In the genomic region with DNA sequence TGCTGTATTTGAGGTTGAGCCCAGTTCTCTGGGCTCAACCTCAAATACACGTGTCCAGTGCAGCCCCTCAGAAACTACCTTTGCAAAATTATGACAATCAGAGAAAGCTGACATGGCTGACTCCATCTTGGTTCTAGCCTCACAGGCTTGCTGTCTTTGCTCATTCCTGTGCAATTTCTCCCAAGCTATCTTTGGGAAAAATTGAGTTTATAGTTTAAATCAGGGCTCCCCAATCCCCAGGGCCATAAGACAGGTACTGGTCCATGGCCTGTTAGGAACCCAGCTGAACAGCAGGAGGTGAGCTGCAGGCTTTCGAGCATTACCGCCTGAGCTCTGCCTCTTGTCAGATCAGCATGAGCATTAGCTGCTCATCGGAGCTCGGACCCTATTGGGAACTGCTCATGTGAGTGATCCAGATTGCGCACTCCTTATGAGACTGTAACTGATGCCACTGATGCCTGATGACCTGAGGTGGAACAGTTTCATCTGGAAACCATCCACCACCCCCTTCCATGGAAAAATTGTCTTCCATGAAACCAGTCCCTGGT, we compare ENCODE assay signal across 1 cellular context.
TF ChIP-seq lines count a peak whose summit lies in the region.
"Not testable (repeated sequence)": the region's sequence is repeated elsewhere in the genome, so short reads cannot be mapped to it uniquely, and the experiment has no call there.

No MANE protein-coding gene starts in this region.

TF ChIP-seq in K562, 482 proteins besides CTCF, POLR2A, EP300 and RAD21 (continues in another document):
- TF ChIP-seq, protein P1, sequence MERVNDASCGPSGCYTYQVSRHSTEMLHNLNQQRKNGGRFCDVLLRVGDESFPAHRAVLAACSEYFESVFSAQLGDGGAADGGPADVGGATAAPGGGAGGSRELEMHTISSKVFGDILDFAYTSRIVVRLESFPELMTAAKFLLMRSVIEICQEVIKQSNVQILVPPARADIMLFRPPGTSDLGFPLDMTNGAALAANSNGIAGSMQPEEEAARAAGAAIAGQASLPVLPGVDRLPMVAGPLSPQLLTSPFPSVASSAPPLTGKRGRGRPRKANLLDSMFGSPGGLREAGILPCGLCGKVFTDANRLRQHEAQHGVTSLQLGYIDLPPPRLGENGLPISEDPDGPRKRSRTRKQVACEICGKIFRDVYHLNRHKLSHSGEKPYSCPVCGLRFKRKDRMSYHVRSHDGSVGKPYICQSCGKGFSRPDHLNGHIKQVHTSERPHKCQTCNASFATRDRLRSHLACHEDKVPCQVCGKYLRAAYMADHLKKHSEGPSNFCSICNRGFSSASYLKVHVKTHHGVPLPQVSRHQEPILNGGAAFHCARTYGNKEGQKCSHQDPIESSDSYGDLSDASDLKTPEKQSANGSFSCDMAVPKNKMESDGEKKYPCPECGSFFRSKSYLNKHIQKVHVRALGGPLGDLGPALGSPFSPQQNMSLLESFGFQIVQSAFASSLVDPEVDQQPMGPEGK (CRISPR knock-in tag; IDR thresholded peaks at IDR 0.05; ENCODE audit: borderline replicate concordance), result peak; percentile 55; the same call in 1 of the 2 replicates
- peak; percentile 63; the same call in 1 of the 2 replicates for TF ChIP-seq ZNF583 (CRISPR knock-in tag; IDR thresholded peaks at IDR 0.05)
- peak; percentile 82 for TF ChIP-seq ZNF239 (CRISPR knock-in tag; IDR thresholded peaks at IDR 0.05)
- TF ChIP-seq TEAD1 (CRISPR knock-in tag; IDR thresholded peaks at IDR 0.05), result peak in 1 of 2 experiments; percentile 83; a peak in 2 of 4 replicates
- 0 out of 2 replicates have a peak, but pooled peaks have one; percentile 19 for TF ChIP-seq TEAD2 (tag; IDR thresholded peaks at IDR 0.05)
- TF ChIP-seq BCL6 (CRISPR knock-in tag; IDR thresholded peaks at IDR 0.05), result peak; percentile 65; the same call in 1 of the 2 replicates
- peak; percentile 86 for TF ChIP-seq ZNF41 (CRISPR knock-in tag; conservative IDR thresholded peaks at IDR 0.05)
- peak; percentile 82; the same call in 1 of the 2 replicates for TF ChIP-seq SMAD3 (CRISPR knock-in tag; conservative IDR thresholded peaks at IDR 0.05)
- 0 out of 2 replicates have a peak, but pooled peaks have one; percentile 52 for TF ChIP-seq ZNF134 (CRISPR knock-in tag; conservative IDR thresholded peaks at IDR 0.05)
- TF ChIP-seq, protein P2, sequence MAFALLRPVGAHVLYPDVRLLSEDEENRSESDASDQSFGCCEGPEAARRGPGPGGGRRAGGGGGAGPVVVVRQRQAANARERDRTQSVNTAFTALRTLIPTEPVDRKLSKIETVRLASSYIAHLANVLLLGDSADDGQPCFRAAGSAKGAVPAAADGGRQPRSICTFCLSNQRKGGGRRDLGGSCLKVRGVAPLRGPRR (CRISPR knock-in tag; IDR thresholded peaks at IDR 0.05), result peak; percentile 61; the same call in 1 of the 2 replicates
- not testable (repeated sequence) for TF ChIP-seq NR2C1 (IDR thresholded peaks at IDR 0.05); NR4A1 (CRISPR knock-in tag; IDR thresholded peaks at IDR 0.05)
- peak; percentile 65; the same call in 1 of the 2 replicates for TF ChIP-seq NR2C1 (tag; IDR thresholded peaks at IDR 0.05)
- TF ChIP-seq, protein P3, sequence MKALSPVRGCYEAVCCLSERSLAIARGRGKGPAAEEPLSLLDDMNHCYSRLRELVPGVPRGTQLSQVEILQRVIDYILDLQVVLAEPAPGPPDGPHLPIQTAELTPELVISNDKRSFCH (CRISPR knock-in tag; IDR thresholded peaks at IDR 0.05), result not testable (repeated sequence)
- TF ChIP-seq, protein P3 (tag; IDR thresholded peaks at IDR 0.05), result peak; percentile 65; the same call in 1 of the 2 replicates
- TF ChIP-seq, protein P4, sequence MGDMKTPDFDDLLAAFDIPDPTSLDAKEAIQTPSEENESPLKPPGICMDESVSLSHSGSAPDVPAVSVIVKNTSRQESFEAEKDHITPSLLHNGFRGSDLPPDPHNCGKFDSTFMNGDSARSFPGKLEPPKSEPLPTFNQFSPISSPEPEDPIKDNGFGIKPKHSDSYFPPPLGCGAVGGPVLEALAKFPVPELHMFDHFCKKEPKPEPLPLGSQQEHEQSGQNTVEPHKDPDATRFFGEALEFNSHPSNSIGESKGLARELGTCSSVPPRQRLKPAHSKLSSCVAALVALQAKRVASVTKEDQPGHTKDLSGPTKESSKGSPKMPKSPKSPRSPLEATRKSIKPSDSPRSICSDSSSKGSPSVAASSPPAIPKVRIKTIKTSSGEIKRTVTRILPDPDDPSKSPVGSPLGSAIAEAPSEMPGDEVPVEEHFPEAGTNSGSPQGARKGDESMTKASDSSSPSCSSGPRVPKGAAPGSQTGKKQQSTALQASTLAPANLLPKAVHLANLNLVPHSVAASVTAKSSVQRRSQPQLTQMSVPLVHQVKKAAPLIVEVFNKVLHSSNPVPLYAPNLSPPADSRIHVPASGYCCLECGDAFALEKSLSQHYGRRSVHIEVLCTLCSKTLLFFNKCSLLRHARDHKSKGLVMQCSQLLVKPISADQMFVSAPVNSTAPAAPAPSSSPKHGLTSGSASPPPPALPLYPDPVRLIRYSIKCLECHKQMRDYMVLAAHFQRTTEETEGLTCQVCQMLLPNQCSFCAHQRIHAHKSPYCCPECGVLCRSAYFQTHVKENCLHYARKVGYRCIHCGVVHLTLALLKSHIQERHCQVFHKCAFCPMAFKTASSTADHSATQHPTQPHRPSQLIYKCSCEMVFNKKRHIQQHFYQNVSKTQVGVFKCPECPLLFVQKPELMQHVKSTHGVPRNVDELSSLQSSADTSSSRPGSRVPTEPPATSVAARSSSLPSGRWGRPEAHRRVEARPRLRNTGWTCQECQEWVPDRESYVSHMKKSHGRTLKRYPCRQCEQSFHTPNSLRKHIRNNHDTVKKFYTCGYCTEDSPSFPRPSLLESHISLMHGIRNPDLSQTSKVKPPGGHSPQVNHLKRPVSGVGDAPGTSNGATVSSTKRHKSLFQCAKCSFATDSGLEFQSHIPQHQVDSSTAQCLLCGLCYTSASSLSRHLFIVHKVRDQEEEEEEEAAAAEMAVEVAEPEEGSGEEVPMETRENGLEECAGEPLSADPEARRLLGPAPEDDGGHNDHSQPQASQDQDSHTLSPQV (IDR thresholded peaks at IDR 0.05), result peak; percentile 73; the same call in 1 of the 2 replicates
- TF ChIP-seq BACH1 (tag; IDR thresholded peaks at IDR 0.05), result peak; percentile 44; the same call in 1 of the 2 replicates
- peak; percentile 94 for TF ChIP-seq KLF6 (CRISPR knock-in tag; IDR thresholded peaks at IDR 0.05; ENCODE audit: borderline replicate concordance)
- 0 out of 2 replicates have a peak, but pooled peaks have one; percentile 48 for TF ChIP-seq GTF2A2 (tag; IDR thresholded peaks at IDR 0.05)
- TF ChIP-seq CXXC5 (CRISPR knock-in tag; IDR thresholded peaks at IDR 0.05), result 0 out of 2 replicates have a peak, but pooled peaks have one; percentile 19
- peak; percentile 81; the same call in 1 of the 2 replicates for TF ChIP-seq PTTG1 (tag; IDR thresholded peaks at IDR 0.05; ENCODE audit: low read depth)
- 0 out of 2 replicates have a peak, but pooled peaks have one; percentile 68 for TF ChIP-seq NFXL1 (CRISPR knock-in tag; IDR thresholded peaks at IDR 0.05)
- TF ChIP-seq NR4A1 (tag; IDR thresholded peaks at IDR 0.05), result peak; percentile 84
- peak; percentile 38; the same call in 1 of the 2 replicates for TF ChIP-seq ZFP1 (CRISPR knock-in tag; IDR thresholded peaks at IDR 0.05)
- TF ChIP-seq, protein P5, sequence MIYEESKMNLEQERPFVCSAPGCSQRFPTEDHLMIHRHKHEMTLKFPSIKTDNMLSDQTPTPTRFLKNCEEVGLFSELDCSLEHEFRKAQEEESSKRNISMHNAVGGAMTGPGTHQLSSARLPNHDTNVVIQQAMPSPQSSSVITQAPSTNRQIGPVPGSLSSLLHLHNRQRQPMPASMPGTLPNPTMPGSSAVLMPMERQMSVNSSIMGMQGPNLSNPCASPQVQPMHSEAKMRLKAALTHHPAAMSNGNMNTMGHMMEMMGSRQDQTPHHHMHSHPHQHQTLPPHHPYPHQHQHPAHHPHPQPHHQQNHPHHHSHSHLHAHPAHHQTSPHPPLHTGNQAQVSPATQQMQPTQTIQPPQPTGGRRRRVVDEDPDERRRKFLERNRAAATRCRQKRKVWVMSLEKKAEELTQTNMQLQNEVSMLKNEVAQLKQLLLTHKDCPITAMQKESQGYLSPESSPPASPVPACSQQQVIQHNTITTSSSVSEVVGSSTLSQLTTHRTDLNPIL (CRISPR knock-in tag; IDR thresholded peaks at IDR 0.05), result 0 out of 2 replicates have a peak, but pooled peaks have one; percentile 51
- TF ChIP-seq, protein P6, sequence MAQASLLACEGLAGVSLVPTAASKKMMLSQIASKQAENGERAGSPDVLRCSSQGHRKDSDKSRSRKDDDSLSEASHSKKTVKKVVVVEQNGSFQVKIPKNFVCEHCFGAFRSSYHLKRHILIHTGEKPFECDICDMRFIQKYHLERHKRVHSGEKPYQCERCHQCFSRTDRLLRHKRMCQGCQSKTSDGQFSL (CRISPR knock-in tag; IDR thresholded peaks at IDR 0.05), result not testable (repeated sequence)
- TF ChIP-seq, protein P6 (tag; IDR thresholded peaks at IDR 0.05), result peak in 1 of 2 experiments; percentile 84; a peak in 2 of 4 replicates
- peak; percentile 80; the same call in 1 of the 2 replicates for TF ChIP-seq HIVEP1 (CRISPR knock-in tag; IDR thresholded peaks at IDR 0.05)
- 0 out of 2 replicates have a peak, but pooled peaks have one; percentile 46 for TF ChIP-seq ZNF354B (CRISPR knock-in tag; IDR thresholded peaks at IDR 0.05)
- TF ChIP-seq, protein P7, sequence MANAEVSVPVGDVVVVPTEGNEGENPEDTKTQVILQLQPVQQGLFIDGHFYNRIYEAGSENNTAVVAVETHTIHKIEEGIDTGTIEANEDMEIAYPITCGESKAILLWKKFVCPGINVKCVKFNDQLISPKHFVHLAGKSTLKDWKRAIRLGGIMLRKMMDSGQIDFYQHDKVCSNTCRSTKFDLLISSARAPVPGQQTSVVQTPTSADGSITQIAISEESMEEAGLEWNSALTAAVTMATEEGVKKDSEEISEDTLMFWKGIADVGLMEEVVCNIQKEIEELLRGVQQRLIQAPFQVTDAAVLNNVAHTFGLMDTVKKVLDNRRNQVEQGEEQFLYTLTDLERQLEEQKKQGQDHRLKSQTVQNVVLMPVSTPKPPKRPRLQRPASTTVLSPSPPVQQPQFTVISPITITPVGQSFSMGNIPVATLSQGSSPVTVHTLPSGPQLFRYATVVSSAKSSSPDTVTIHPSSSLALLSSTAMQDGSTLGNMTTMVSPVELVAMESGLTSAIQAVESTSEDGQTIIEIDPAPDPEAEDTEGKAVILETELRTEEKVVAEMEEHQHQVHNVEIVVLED (CRISPR knock-in tag; IDR thresholded peaks at IDR 0.05), result peak; percentile 63
- TF ChIP-seq ZNF175 (CRISPR knock-in tag; IDR thresholded peaks at IDR 0.05; ENCODE audit: low read depth), result peak; percentile 83
- TF ChIP-seq ZNF644 (tag; IDR thresholded peaks at IDR 0.05; ENCODE audit: low read depth), result peak; percentile 76; the same call in 1 of the 2 replicates
- TF ChIP-seq ERF (CRISPR knock-in tag; IDR thresholded peaks at IDR 0.05), result 0 out of 2 replicates have a peak, but pooled peaks have one; percentile 34
- TF ChIP-seq DMBX1 (CRISPR knock-in tag; IDR thresholded peaks at IDR 0.05; ENCODE audit: borderline replicate concordance), result peak; percentile 84; the same call in 1 of the 2 replicates
- 0 out of 2 replicates have a peak, but pooled peaks have one; percentile 21 for TF ChIP-seq NFIX (CRISPR knock-in tag; IDR thresholded peaks at IDR 0.05; ENCODE audit: low read depth)
- TF ChIP-seq ZBTB17 (CRISPR knock-in tag; IDR thresholded peaks at IDR 0.05), result peak; percentile 75
- TF ChIP-seq, protein P8, sequence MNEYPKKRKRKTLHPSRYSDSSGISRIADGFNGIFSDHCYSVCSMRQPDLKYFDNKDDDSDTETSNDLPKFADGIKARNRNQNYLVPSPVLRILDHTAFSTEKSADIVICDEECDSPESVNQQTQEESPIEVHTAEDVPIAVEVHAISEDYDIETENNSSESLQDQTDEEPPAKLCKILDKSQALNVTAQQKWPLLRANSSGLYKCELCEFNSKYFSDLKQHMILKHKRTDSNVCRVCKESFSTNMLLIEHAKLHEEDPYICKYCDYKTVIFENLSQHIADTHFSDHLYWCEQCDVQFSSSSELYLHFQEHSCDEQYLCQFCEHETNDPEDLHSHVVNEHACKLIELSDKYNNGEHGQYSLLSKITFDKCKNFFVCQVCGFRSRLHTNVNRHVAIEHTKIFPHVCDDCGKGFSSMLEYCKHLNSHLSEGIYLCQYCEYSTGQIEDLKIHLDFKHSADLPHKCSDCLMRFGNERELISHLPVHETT (CRISPR knock-in tag; conservative IDR thresholded peaks at IDR 0.05 in 1 of 2, IDR thresholded peaks at IDR 0.05 in 1 of 2), result peak in 1 of 2 experiments; percentile 62; a peak in 1 of 4 replicates
- TF ChIP-seq PYGO2 (tag; IDR thresholded peaks at IDR 0.05), result peak; percentile 70
- TF ChIP-seq, protein P9, sequence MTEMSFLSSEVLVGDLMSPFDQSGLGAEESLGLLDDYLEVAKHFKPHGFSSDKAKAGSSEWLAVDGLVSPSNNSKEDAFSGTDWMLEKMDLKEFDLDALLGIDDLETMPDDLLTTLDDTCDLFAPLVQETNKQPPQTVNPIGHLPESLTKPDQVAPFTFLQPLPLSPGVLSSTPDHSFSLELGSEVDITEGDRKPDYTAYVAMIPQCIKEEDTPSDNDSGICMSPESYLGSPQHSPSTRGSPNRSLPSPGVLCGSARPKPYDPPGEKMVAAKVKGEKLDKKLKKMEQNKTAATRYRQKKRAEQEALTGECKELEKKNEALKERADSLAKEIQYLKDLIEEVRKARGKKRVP (CRISPR knock-in tag; IDR thresholded peaks at IDR 0.05), result peak; percentile 77
- TF ChIP-seq TCFL5 (CRISPR knock-in tag; conservative IDR thresholded peaks at IDR 0.05), result peak; percentile 71
- TF ChIP-seq, protein P10, sequence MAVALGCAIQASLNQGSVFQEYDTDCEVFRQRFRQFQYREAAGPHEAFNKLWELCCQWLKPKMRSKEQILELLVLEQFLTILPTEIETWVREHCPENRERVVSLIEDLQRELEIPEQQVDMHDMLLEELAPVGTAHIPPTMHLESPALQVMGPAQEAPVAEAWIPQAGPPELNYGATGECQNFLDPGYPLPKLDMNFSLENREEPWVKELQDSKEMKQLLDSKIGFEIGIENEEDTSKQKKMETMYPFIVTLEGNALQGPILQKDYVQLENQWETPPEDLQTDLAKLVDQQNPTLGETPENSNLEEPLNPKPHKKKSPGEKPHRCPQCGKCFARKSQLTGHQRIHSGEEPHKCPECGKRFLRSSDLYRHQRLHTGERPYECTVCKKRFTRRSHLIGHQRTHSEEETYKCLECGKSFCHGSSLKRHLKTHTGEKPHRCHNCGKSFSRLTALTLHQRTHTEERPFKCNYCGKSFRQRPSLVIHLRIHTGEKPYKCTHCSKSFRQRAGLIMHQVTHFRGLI (CRISPR knock-in tag; IDR thresholded peaks at IDR 0.05), result peak; percentile 84
- peak; percentile 85 for TF ChIP-seq DDX20 (tag; IDR thresholded peaks at IDR 0.05; ENCODE audit: low read depth)
- TF ChIP-seq MEF2D (tag; conservative IDR thresholded peaks at IDR 0.05; ENCODE audit: low read depth), result 0 out of 2 replicates have a peak, but pooled peaks have one; percentile 45
- peak; percentile 51 for TF ChIP-seq SMAD4 (CRISPR knock-in tag; conservative IDR thresholded peaks at IDR 0.05)
- peak; percentile 52; the same call in 1 of the 2 replicates for TF ChIP-seq ZNF75A (CRISPR knock-in tag; IDR thresholded peaks at IDR 0.05)
